Comparison of ENCODE assay signal across 13 cellular contexts in genomic region chrX:72129661-72130060, GRCh38. TPM values are rescaled to one million over a fixed set of nuclear protein-coding genes. Genes with fewer than 3 reads are reported as not detected.
A peak's percentile ranks its signal among the peaks of the same experiment; 100 is the strongest.
DNase-seq lines count a peak whose midpoint lies in the region; ATAC-seq and TF ChIP-seq lines count a peak whose summit lies in the region.
"Had no signal": no experiment of that assay in that cellular context is flagged by ENCODE, and none has a peak within 500 bp of the region (broad histone marks: within the 10 kb centered on the region; RNA-seq: fewer than 3 reads in every experiment).

No MANE protein-coding gene starts in this region.

- no peaks in the 10 kb centered on the region for H3K9me3 ChIP-seq in CD4-positive, alpha-beta T cell (ENCODE audit: control insufficient read depth, low read length)
- H3K9me3 ChIP-seq in heart left ventricle = no peaks in the 10 kb centered on the region

- peaks cover 10% of the 10 kb centered on the region for H3K27me3 ChIP-seq in CD4-positive, alpha-beta T cell (ENCODE audit: control insufficient read depth, insufficient read depth, low read length)
- H3K27me3 ChIP-seq in heart left ventricle = peaks cover 0 to 47% (median 0%) of the 10 kb centered on the region in 9 donors

- CTCF ChIA-PET in CD4-positive, alpha-beta T cell (lab: Charles Lee) = no interaction called here
- CTCF ChIA-PET in activated B cell treated with CpG ODN at 0.5 μM for 24 hours (lab: Charles Lee) = interaction anchor here (1.0 to 1.4 kb wide), 2 partner anchors 111 to 130 kb away, joined by 3 to 5 read pairs; no protein-coding TSS in a partner anchor

- H3K27ac ChIP-seq in CD4-positive, alpha-beta T cell (ENCODE audit: low read depth, low read length) = no peak overlapping the region
- no peak overlapping the region for H3K27ac ChIP-seq in heart left ventricle
- H3K27ac ChIP-seq: HL-60 had no signal

- no peak overlapping the region for H3K4me3 ChIP-seq in heart left ventricle

- TF ChIP-seq POLR2A in heart left ventricle (IDR thresholded peaks at IDR 0.05) = no peak

- no peaks in the 10 kb centered on the region for H3K9me3 Mint-ChIP-seq in CD4-positive, alpha-beta T cell
- H3K9me3 Mint-ChIP-seq in activated B cell treated with CpG ODN at 0.5 μM for 24 hours = no peaks in the 10 kb centered on the region
- no peaks in the 10 kb centered on the region for H3K9me3 Mint-ChIP-seq in osteocyte (ENCODE audit: unreplicated experiment)

- DNase-seq in CD4-positive, alpha-beta T cell = no peak
- no peak for DNase-seq in activated B cell treated with CpG ODN at 0.5 μM for 24 hours
- peak; percentile 77 for DNase-seq in mesenteric fat pad (ENCODE audit: low spot score)
- DNase-seq in osteocyte (ENCODE audit: extremely low spot score, unreplicated experiment) = no peak
- no peak for DNase-seq in heart left ventricle
- no peak for DNase-seq in NCI-H2107 treated with DMSO at 0.1 percent for 48 hours (lab: John Stamatoyannopoulos, UW; ENCODE audit: unreplicated experiment)
- no peak for DNase-seq in DMS53 (lab: John Stamatoyannopoulos, UW)
- DNase-seq: CD4-positive, CD25-positive, alpha-beta regulatory T cell; DMS79 treated with DMSO at 0.1 percent for 48 hours; EL; H9 had no signal

- no peaks in the 10 kb centered on the region for H3K36me3 Mint-ChIP-seq in CD4-positive, alpha-beta T cell (ENCODE audit: low read depth)
- H3K36me3 Mint-ChIP-seq in activated B cell treated with CpG ODN at 0.5 μM for 24 hours (ENCODE audit: low read depth) = no peaks in the 10 kb centered on the region
- H3K36me3 Mint-ChIP-seq in osteocyte (ENCODE audit: unreplicated experiment) = no peaks in the 10 kb centered on the region
- H3K36me3 Mint-ChIP-seq: CD4-positive, CD25-positive, alpha-beta regulatory T cell had no signal

- H3K4me1 ChIP-seq in heart left ventricle = peaks cover 0 to 63% (median 16%) of the 10 kb centered on the region in 12 donors

- H3K4me1 Mint-ChIP-seq in CD4-positive, alpha-beta T cell (ENCODE audit: low read depth) = peaks cover 23% of the 10 kb centered on the region
- H3K4me1 Mint-ChIP-seq in activated B cell treated with CpG ODN at 0.5 μM for 24 hours (peaks cover 15% of the 10 kb centered on the region), osteocyte (ENCODE audit: unreplicated experiment) (peaks cover 33% of the 10 kb centered on the region)

- 87 to 97% (median 94%) methylated on average over 16 of the region's 16 CpGs for WGBS in heart left ventricle, 4 donors

- ATAC-seq in CD4-positive, alpha-beta T cell (ENCODE audit: poor library complexity) = no peak
- ATAC-seq in activated B cell treated with CpG ODN at 0.5 μM for 24 hours (ENCODE audit: low read depth) = no peak
- ATAC-seq in heart left ventricle = no peak
- ATAC-seq: GM23338 had no signal

- peaks cover 0 to 5% (median 0%) of the 10 kb centered on the region in 9 donors for H3K36me3 ChIP-seq in heart left ventricle

- intact Hi-C loops in CD4-positive, alpha-beta T cell (cut with DNase I, micrococcal nuclease) = loop anchor here in 1 of 2 experiments (2.0 kb wide), 1 partner anchor 25 kb away; no protein-coding TSS in a partner anchor
- intact Hi-C loops in activated B cell treated with CpG ODN at 0.5 μM for 24 hours (cut with micrococcal nuclease) (loop anchor here (5.0 kb wide), 3 partner anchors 37 to 148 kb away; partner anchors contain the start of genes ERCC6L and RPS4X), heart left ventricle (cut with DNase I) (loop anchor here in 7 of 10 donors (5.0 to 10.0 kb wide), 7 partner anchors 47 to 217 kb away; partner anchors contain the start of gene NHSL2 (in 2 of the 7))

- peak overlapping the region; percentile 77 for H3K4me3 Mint-ChIP-seq in CD4-positive, alpha-beta T cell
- H3K4me3 Mint-ChIP-seq in activated B cell treated with CpG ODN at 0.5 μM for 24 hours = peak overlapping the region; percentile 24
- peak overlapping the region; percentile 20 for H3K4me3 Mint-ChIP-seq in osteocyte (ENCODE audit: unreplicated experiment)

- H3K27me3 Mint-ChIP-seq in CD4-positive, alpha-beta T cell = peaks cover 33% of the 10 kb centered on the region
- H3K27me3 Mint-ChIP-seq in activated B cell treated with CpG ODN at 0.5 μM for 24 hours = peaks cover 2% of the 10 kb centered on the region
- no peaks in the 10 kb centered on the region for H3K27me3 Mint-ChIP-seq in osteocyte (ENCODE audit: unreplicated experiment)

- H3K27ac Mint-ChIP-seq in CD4-positive, alpha-beta T cell = no peak overlapping the region
- H3K27ac Mint-ChIP-seq in activated B cell treated with CpG ODN at 0.5 μM for 24 hours (no peak overlapping the region), osteocyte (ENCODE audit: unreplicated experiment) (no peak overlapping the region)
- H3K27ac Mint-ChIP-seq: GM23338 had no signal

- POLR2A ChIA-PET in CD4-positive, alpha-beta T cell (lab: Charles Lee) = no interaction called here
- POLR2A ChIA-PET in activated B cell treated with CpG ODN at 0.5 μM for 24 hours (lab: Charles Lee) = interaction anchor here (1.2 kb wide), 1 partner anchor 52 kb away, joined by 5 read pairs; the partner anchor contains the start of gene PIN4

- TF ChIP-seq CTCF in CD4-positive, alpha-beta T cell (IDR thresholded peaks at IDR 0.05) = no peak
- TF ChIP-seq CTCF in activated B cell treated with CpG ODN at 0.5 μM for 24 hours (IDR thresholded peaks at IDR 0.05) (no peak), osteocyte (IDR thresholded peaks at IDR 0.05) (no peak), heart left ventricle (IDR thresholded peaks at IDR 0.05) (no peak)

RNA-seq across cellular contexts. Expression of gene RTL5, which starts 2.1 kb away (rescaled TPM):
- total RNA-seq in CD4-positive, alpha-beta T cell = 1 to 10 TPM; 1.1 to 1.2 TPM
- total RNA-seq in activated B cell treated with CpG ODN at 0.5 μM for 24 hours = 2.9 TPM in 2 replicates
- total RNA-seq in mesenteric fat pad = 7.5 TPM
- 19.5 and 19.9 TPM in 2 replicates for total RNA-seq in osteocyte
- total RNA-seq in heart left ventricle = 1 to 10 TPM; 1.2 to 6.0 (median 2.7) TPM
- polyA plus RNA-seq in heart left ventricle = 1 to 10 TPM; 1.5 to 1.6 TPM

RNA-seq across cellular contexts. Expression of gene PIN4, which starts 51.9 kb away (rescaled TPM):
- total RNA-seq in CD4-positive, alpha-beta T cell = 1 to 10 TPM in 1 of 2 experiments, under 1 TPM in 1; 0.92 to 1.2 TPM
- 10.1 and 10.9 TPM in 2 replicates for total RNA-seq in activated B cell treated with CpG ODN at 0.5 μM for 24 hours
- 6.8 TPM for total RNA-seq in mesenteric fat pad
- 10.9 and 12.1 TPM in 2 replicates for total RNA-seq in osteocyte
- total RNA-seq in heart left ventricle = 10 to 100 TPM in 5 of 9 donors, 1 to 10 TPM in 4; 8.4 to 13.1 (median 10.0) TPM
- polyA plus RNA-seq in heart left ventricle = 10 to 100 TPM; 16.5 to 41.5 TPM

Comparison
In these comparisons a context has a peak if more than half of its experiments do, and no peak if none do; other contexts are left out.
1. H3K4me3 Mint-ChIP-seq: peak in every context shown above with its lines; median percentile 77 in CD4-positive, alpha-beta T cell; 24 in activated B cell treated with CpG ODN at 0.5 μM for 24 hours; 20 in osteocyte.